In genomic region chr3:52091566-52092290, GRCh38 we compare ENCODE assay signal across 14 cellular contexts. TPM values are rescaled to one million over a fixed set of nuclear protein-coding genes. Genes with fewer than 3 reads are reported as not detected.
A peak's percentile ranks its signal among the peaks of the same experiment; 100 is the strongest.
DNase-seq lines count a peak whose midpoint lies in the region; ATAC-seq, FAIRE-seq and TF ChIP-seq lines count a peak whose summit lies in the region.
"Had no signal": no experiment of that assay in that cellular context is flagged by ENCODE, and none has a peak within 500 bp of the region (broad histone marks: within the 10 kb centered on the region; RNA-seq: fewer than 3 reads in every experiment).

No MANE protein-coding gene starts in this region.

- H3K27ac ChIP-seq in mesenchymal stem cell (ENCODE audit: low read length, poor library complexity, severe bottlenecking), result peak overlapping the region; percentile 98
- H3K27ac ChIP-seq in upper lobe of right lung, result peak overlapping the region; percentile 65
- H3K27ac ChIP-seq in HepG2 (ENCODE audit: extremely low read length, insufficient read depth, low read length), result no peak overlapping the region
- H3K27ac ChIP-seq: A549 had no signal

- no peak overlapping the region for H4K91ac ChIP-seq in mesenchymal stem cell (ENCODE audit: low read length)

- H3K9me3 Mint-ChIP-seq in T-helper 2 cell treated with Interferon-gamma antibody and Interleukin-4, amounts not matched to agents 5 μg/mL and 100 μg/mL, for 36 hours, result no peaks in the 10 kb centered on the region
- H3K9me3 Mint-ChIP-seq: activated naive CD4-positive, alpha-beta T cell treated with anti-CD3 and anti-CD28 coated beads, Interleukin-2, amount 50 U/mL, for 24 hours had no signal

- H3K4me1 ChIP-seq in mesenchymal stem cell (ENCODE audit: control insufficient read depth, insufficient read depth, low read depth, low read length) (peaks cover 72% of the 10 kb centered on the region), upper lobe of right lung (peaks cover 50% of the 10 kb centered on the region), HepG2 (ENCODE audit: insufficient read depth, low read length) (peaks cover 50% of the 10 kb centered on the region)
- H3K4me1 ChIP-seq: A549 had no signal

- intact Hi-C loops in upper lobe of right lung (cut with DNase I), result no loop called here
- intact Hi-C loops in HepG2 (cut with micrococcal nuclease; ENCODE audit: unreplicated experiment), result no loop called here

- peak overlapping the region; percentile 38 to 44 for H3K18ac ChIP-seq in mesenchymal stem cell (ENCODE audit: low read depth in 1 of 2, low read length in 2 of 2)

- H3K27me3 Mint-ChIP-seq in T-helper 2 cell treated with Interferon-gamma antibody and Interleukin-4, amounts not matched to agents 5 μg/mL and 100 μg/mL, for 36 hours (ENCODE audit: low read depth), result no peaks in the 10 kb centered on the region
- H3K27me3 Mint-ChIP-seq: activated naive CD4-positive, alpha-beta T cell treated with anti-CD3 and anti-CD28 coated beads, Interleukin-2, amount 50 U/mL, for 24 hours had no signal

- TF ChIP-seq EP300 in HepG2 (IDR thresholded peaks at IDR 0.05; ENCODE audit: low read depth in 2 of 2, low read length in 2 of 2) (no peak), HepG2 (CRISPR knock-in tag; IDR thresholded peaks at IDR 0.05; ENCODE audit: borderline replicate concordance) (no peak)

- peak overlapping the region; percentile 99 for H2BK5ac ChIP-seq in mesenchymal stem cell (ENCODE audit: low read depth, low read length, poor library complexity, severe bottlenecking)

- peaks cover 14% of the 10 kb centered on the region for H3K4me1 Mint-ChIP-seq in T-helper 2 cell treated with Interferon-gamma antibody and Interleukin-4, amounts not matched to agents 5 μg/mL and 100 μg/mL, for 36 hours (ENCODE audit: low read depth)

- TF ChIP-seq RAD21 in HepG2 (CRISPR knock-in tag; IDR thresholded peaks at IDR 0.05), result no peak

- no peak overlapping the region for H3K4me3 ChIP-seq in epithelial cell of proximal tubule (ENCODE audit: low read depth, low read length)
- peak overlapping the region in 1 of 2 experiments; percentile 12 for H3K4me3 ChIP-seq in mesenchymal stem cell (ENCODE audit: insufficient read depth in 1 of 2, low read depth in 1 of 2, low read length in 2 of 2)
- H3K4me3 ChIP-seq in upper lobe of right lung, result no peak overlapping the region
- H3K4me3 ChIP-seq in HepG2 (replicated peaks in 1 of 3; ENCODE audit: insufficient read depth in 1 of 3, low read depth in 2 of 3, low read length in 3 of 3), result no peak overlapping the region
- H3K4me3 ChIP-seq: A549, testis had no signal

- H2BK15ac ChIP-seq in mesenchymal stem cell (ENCODE audit: low read depth, poor library complexity, severe bottlenecking), result no peak overlapping the region

- in situ Hi-C loops in HepG2 (cut with HindIII; ENCODE audit: extremely low pct_ligation_motif_present, low pct_unique_long_range_greater_than_20kb), result no loop called here

- POLR2A ChIA-PET in HepG2 (lab: Yijun Ruan, JAX), result no interaction called here

- H3K27me3 ChIP-seq in mesenchymal stem cell (ENCODE audit: control insufficient read depth in 1 of 2, insufficient read depth in 1 of 2, low read length in 2 of 2) (no peaks in the 10 kb centered on the region), upper lobe of right lung (no peaks in the 10 kb centered on the region), HepG2 (ENCODE audit: control insufficient read depth in 1 of 2, insufficient read depth in 2 of 2, low read length in 2 of 2) (no peaks in the 10 kb centered on the region)
- H3K27me3 ChIP-seq: testis had no signal

- FAIRE-seq in HepG2 (lab: Jason Lieb, UNC), result no peak
- FAIRE-seq: A549 had no signal

- peak overlapping the region in 1 of 2 experiments; percentile 56 for H3K14ac ChIP-seq in mesenchymal stem cell (ENCODE audit: low read length in 2 of 2)

- H3K79me1 ChIP-seq in mesenchymal stem cell (replicated peaks; ENCODE audit: low read length, poor library complexity, severe bottlenecking), result peaks cover 2% of the 10 kb centered on the region

- H3K36me3 ChIP-seq in mesenchymal stem cell (ENCODE audit: control insufficient read depth in 1 of 2, insufficient read depth in 2 of 2, low read depth in 1 of 2, low read length in 2 of 2), result peaks cover 0 to 5% of the 10 kb centered on the region in 2 experiments
- H3K36me3 ChIP-seq in upper lobe of right lung, result no peaks in the 10 kb centered on the region
- H3K36me3 ChIP-seq in HepG2 (replicated peaks in 1 of 2; ENCODE audit: control insufficient read depth in 1 of 2, insufficient read depth in 2 of 2, low read length in 2 of 2), result peaks cover 0 to 27% of the 10 kb centered on the region in 2 experiments; a peak in 3 of 5 replicates

- no peak for DNase-seq in T-helper 2 cell treated with Interferon-gamma antibody and Interleukin-4, amounts not matched to agents 5 μg/mL and 100 μg/mL, for 36 hours (ENCODE audit: low spot score)
- no peak for DNase-seq in T-helper 2 cell
- peak; percentile 38 for DNase-seq in epithelial cell of proximal tubule (ENCODE audit: low read depth)
- DNase-seq in mesenchymal stem cell, result peak; percentile 76
- DNase-seq in upper lobe of right lung, result peak; percentile 56
- DNase-seq in NCI-H146 treated with DMSO at 0.1 percent for 48 hours (lab: John Stamatoyannopoulos, UW; ENCODE audit: unreplicated experiment), result no peak
- DNase-seq in HepG2 (ENCODE audit: low spot score), result no peak
- DNase-seq in NOMO-1 treated with DMSO at 0.1 percent for 48 hours (lab: John Stamatoyannopoulos, UW; ENCODE audit: unreplicated experiment), result no peak
- DNase-seq: activated CD4-positive, alpha-beta T cell treated with anti-CD3 and anti-CD28 coated beads for 48 hours; NCI-H187 had no signal

- peaks cover 3% of the 10 kb centered on the region for H3K36me3 Mint-ChIP-seq in T-helper 2 cell treated with Interferon-gamma antibody and Interleukin-4, amounts not matched to agents 5 μg/mL and 100 μg/mL, for 36 hours (ENCODE audit: low read depth)
- H3K36me3 Mint-ChIP-seq: activated naive CD4-positive, alpha-beta T cell treated with anti-CD3 and anti-CD28 coated beads, Interleukin-2, amount 50 U/mL, for 24 hours had no signal

- no peaks in the 10 kb centered on the region for H3K79me2 ChIP-seq in HepG2 (ENCODE audit: insufficient read depth, low read length)

- H2BK12ac ChIP-seq in mesenchymal stem cell (ENCODE audit: low read length in 2 of 2), result peak overlapping the region; percentile 33 to 53

- H2AK5ac ChIP-seq in mesenchymal stem cell (ENCODE audit: low read length, severe bottlenecking), result peak overlapping the region; percentile 92

- no peak for TF ChIP-seq CTCF in epithelial cell of proximal tubule (conservative IDR thresholded peaks at IDR 0.05; ENCODE audit: low read depth, low read length)
- TF ChIP-seq CTCF in upper lobe of right lung (IDR thresholded peaks at IDR 0.05), result no peak
- TF ChIP-seq CTCF in HepG2 (CRISPR knock-in tag; IDR thresholded peaks at IDR 0.05), result no peak

- H2AFZ ChIP-seq in mesenchymal stem cell (ENCODE audit: low read depth, low read length) (no peak overlapping the region), HepG2 (ENCODE audit: low read length) (no peak overlapping the region)

- CTCF ChIA-PET in HepG2 (lab: Yijun Ruan, JAX; ENCODE audit: low intra/inter-chr PET ratio, low total read pairs), result no interaction called here

- H3K9ac ChIP-seq in mesenchymal stem cell (ENCODE audit: low read length) (peak overlapping the region; percentile 77), HepG2 (ENCODE audit: insufficient read depth, low read depth, low read length) (no peak overlapping the region)

- H2BK120ac ChIP-seq in mesenchymal stem cell (ENCODE audit: low read depth, low read length), result peak overlapping the region; percentile 77

- no peaks in the 10 kb centered on the region for H4K20me1 ChIP-seq in HepG2 (ENCODE audit: insufficient read depth, low read length)

- H3K4ac ChIP-seq in mesenchymal stem cell (ENCODE audit: low read depth in 1 of 2, low read length in 2 of 2), result peak overlapping the region in 1 of 2 experiments; percentile 20

- H3K4me3 Mint-ChIP-seq in T-helper 2 cell treated with Interferon-gamma antibody and Interleukin-4, amounts not matched to agents 5 μg/mL and 100 μg/mL, for 36 hours, result no peak overlapping the region
- H3K4me3 Mint-ChIP-seq: activated naive CD4-positive, alpha-beta T cell treated with anti-CD3 and anti-CD28 coated beads, Interleukin-2, amount 50 U/mL, for 24 hours had no signal

- H3K4me2 ChIP-seq in mesenchymal stem cell (ENCODE audit: low read length, poor library complexity, severe bottlenecking), result no peak overlapping the region
- H3K4me2 ChIP-seq in HepG2 (ENCODE audit: low read depth, low read length), result no peak overlapping the region
- H3K4me2 ChIP-seq: A549 had no signal

- H3K27ac Mint-ChIP-seq in T-helper 2 cell treated with Interferon-gamma antibody and Interleukin-4, amounts not matched to agents 5 μg/mL and 100 μg/mL, for 36 hours, result peak overlapping the region; percentile 7
- H3K27ac Mint-ChIP-seq: activated naive CD4-positive, alpha-beta T cell treated with anti-CD3 and anti-CD28 coated beads, Interleukin-2, amount 50 U/mL, for 24 hours had no signal

- BruUV-seq in HepG2 (replicated peaks; lab: Mats Ljungman, UMichigan), result no TSS peak

- TF ChIP-seq POLR2A in HepG2 (IDR thresholded peaks at IDR 0.05; ENCODE audit: insufficient read depth in 1 of 2, low read depth in 2 of 2, low read length in 2 of 2), result no peak

- H3K9me3 ChIP-seq in mesenchymal stem cell (ENCODE audit: control insufficient read depth, low read length) (no peaks in the 10 kb centered on the region), upper lobe of right lung (no peaks in the 10 kb centered on the region), HepG2 (ENCODE audit: low read length) (no peaks in the 10 kb centered on the region)
- H3K9me3 ChIP-seq: A549, testis had no signal

- H3K23ac ChIP-seq in mesenchymal stem cell (ENCODE audit: low read length in 2 of 2), result no peak overlapping the region

- ATAC-seq in upper lobe of right lung (peak; percentile 65), HepG2 (no peak)
- ATAC-seq: A549, esophagus mucosa had no signal

- peak overlapping the region; percentile 73 for H4K8ac ChIP-seq in mesenchymal stem cell (ENCODE audit: low read length)

- 48% methylated on average over 5 of the region's 6 CpGs for WGBS in mesenchymal stem cell
- 86% methylated on average over 4 of the region's 6 CpGs for WGBS in HepG2 (ENCODE audit: low lambda C conversion rate)

RNA-seq across cellular contexts. Expression of gene DUSP7, which starts 35.4 kb away (rescaled TPM):
- total RNA-seq in epithelial cell of proximal tubule, result 23.7 and 25.9 TPM in 2 replicates
- polyA plus RNA-seq in mesenchymal stem cell (2013, experiment 1 of 2), result 30.5 TPM
- polyA plus RNA-seq in mesenchymal stem cell (2013, experiment 2 of 2), result 30.2 TPM
- 40.7 TPM for total RNA-seq in upper lobe of right lung
- 6.6 and 7.3 TPM in 2 replicates for total RNA-seq in HepG2 (2016; rRNA removed; fragmentation: Illumina TruSeq; extraction: Trizol)
- 4.7 and 5.1 TPM in 2 replicates for total RNA-seq in HepG2 (2016; cell fraction: cytosol; rRNA removed; fragmentation: Illumina TruSeq; extraction: Trizol; ENCODE audit: low read depth)
- 5.1 and 7.0 TPM in 2 replicates for total RNA-seq in HepG2 (2016; cell fraction: insoluble cytoplasmic fraction; rRNA removed; fragmentation: Illumina TruSeq; extraction: Trizol)
- total RNA-seq in HepG2 (2016; cell fraction: membrane; rRNA removed; fragmentation: Illumina TruSeq; extraction: Trizol), result 14.7 and 15.2 TPM in 2 replicates
- total RNA-seq in HepG2 (2016; cell fraction: nucleus; rRNA removed; fragmentation: Illumina TruSeq; extraction: Trizol), result 4.6 and 4.7 TPM in 2 replicates
- 8.7 and 8.8 TPM in 2 replicates for polyA plus RNA-seq in HepG2 (2011; rRNA removed)
- 8.3 and 10.5 TPM in 2 replicates for polyA plus RNA-seq in HepG2 (2011; cell fraction: cytosol; rRNA removed)
- polyA plus RNA-seq in HepG2 (2011; cell fraction: nucleus; rRNA removed), result 5.7 and 6.3 TPM in 2 replicates
- polyA plus RNA-seq in HepG2 (2012), result 2.9 and 3.4 TPM in 2 replicates
- 7.5 and 8.7 TPM in 2 replicates for polyA plus RNA-seq in HepG2 (2016; cell fraction: cytosol; fragmentation: Illumina TruSeq; extraction: Trizol; ENCODE audit: low read depth)
- polyA plus RNA-seq in HepG2 (2016; cell fraction: insoluble cytoplasmic fraction; fragmentation: Illumina TruSeq; extraction: Trizol; ENCODE audit: low read depth), result 9.3 and 11.6 TPM in 2 replicates
- polyA plus RNA-seq in HepG2 (2016; cell fraction: membrane; fragmentation: Illumina TruSeq; extraction: Trizol; ENCODE audit: low read depth), result 15.7 and 19.4 TPM in 2 replicates
- polyA plus RNA-seq in HepG2 (2016; cell fraction: nucleus; fragmentation: Illumina TruSeq; extraction: Trizol; ENCODE audit: insufficient read depth, low read depth), result 7.9 and 8.3 TPM in 2 replicates
- polyA minus RNA-seq in HepG2 (2011; rRNA and poly(A)+ RNA removed; ENCODE audit: low replicate concordance), result 31.6 and 87.2 TPM in 2 replicates
- 8.1 and 9.1 TPM in 2 replicates for polyA minus RNA-seq in HepG2 (2011; cell fraction: cytosol; rRNA and poly(A)+ RNA removed)
- polyA minus RNA-seq in HepG2 (2011; cell fraction: nucleus; rRNA and poly(A)+ RNA removed), result 4.6 and 5.6 TPM in 2 replicates

Comparison
In these comparisons a context has a peak if more than half of its experiments do, and no peak if none do; other contexts are left out.
1. DNase-seq: peak in epithelial cell of proximal tubule (single experiment), mesenchymal stem cell (single experiment) and upper lobe of right lung (single experiment); none in T-helper 2 cell treated with Interferon-gamma antibody and Interleukin-4, amounts not matched to agents 5 μg/mL and 100 μg/mL, for 36 hours (single experiment), T-helper 2 cell (0 of 5), NCI-H146 treated with DMSO at 0.1 percent for 48 hours (single experiment), HepG2 (single experiment) and NOMO-1 treated with DMSO at 0.1 percent for 48 hours (single experiment).